In genomic region chr15:37034392-37034791, GRCh38 we compare ENCODE assay signal across 1 cellular context.
TF ChIP-seq lines count a peak whose summit lies in the region.

No MANE protein-coding gene starts in this region.

TF ChIP-seq in HepG2, 621 proteins besides CTCF, POLR2A, EP300 and RAD21:
- TF ChIP-seq ZNF710 (CRISPR knock-in tag; IDR thresholded peaks at IDR 0.05; ENCODE audit: borderline replicate concordance): no peak
- no peak for TF ChIP-seq NCOR1 (IDR thresholded peaks at IDR 0.05; ENCODE audit: borderline replicate concordance, low read length)
- TF ChIP-seq ZNF639 (CRISPR knock-in tag; conservative IDR thresholded peaks at IDR 0.05): no peak
- no peak for TF ChIP-seq ZNF574 (CRISPR knock-in tag; IDR thresholded peaks at IDR 0.05)
